In genomic region chr15:38691365-38691764, GRCh38 we compare ENCODE assay signal across 19 cellular contexts.
DNase-seq lines count a peak whose midpoint lies in the region; ATAC-seq and TF ChIP-seq lines count a peak whose summit lies in the region.
"Had no signal": no experiment of that assay in that cellular context is flagged by ENCODE, and none has a peak within 500 bp of the region (broad histone marks: within the 10 kb centered on the region; RNA-seq: fewer than 3 reads in every experiment).

No MANE protein-coding gene starts in this region.

- H3K27ac Mint-ChIP-seq in stimulated activated naive CD8-positive, alpha-beta T cell treated with anti-CD3 and anti-CD28 coated beads, Interleukin-15, Interleukin-2, amounts not matched to agents 100 ng/mL and 50 ng/mL, for 24 hours, result peak overlapping the region; percentile 53
- peak overlapping the region in 1 of 2 donors; percentile 53 for H3K27ac Mint-ChIP-seq in stimulated activated naive CD8-positive, alpha-beta T cell treated with anti-CD3 and anti-CD28 coated beads, Interleukin-15, amount 100 ng/mL, for 72 hours
- peak overlapping the region; percentile 94 for H3K27ac Mint-ChIP-seq in T-helper 17 cell
- H3K27ac Mint-ChIP-seq: activated B cell treated with CpG ODN at 0.5 μM for 24 hours; stimulated activated memory B cell treated with anti-CD40 and anti-IgM and Interleukin-4, amounts not matched to agents 10 μg/mL and 1 μg/mL and 100 μg/mL, for 72 hours had no signal

- H3K9ac ChIP-seq in SK-N-SH, result no peak overlapping the region
- H3K9ac ChIP-seq: BLaER1, GM23248 had no signal

- no peaks in the 10 kb centered on the region for H3K36me3 ChIP-seq in SK-N-SH (replicated peaks in 1 of 2; ENCODE audit: control insufficient read depth in 1 of 2, insufficient read depth in 2 of 2, low read length in 1 of 2)
- H3K36me3 ChIP-seq: BLaER1, cardiac muscle cell, lower lobe of right lung, suprapubic skin, upper lobe of right lung had no signal

- POLR2A ChIA-PET in SK-N-SH (lab: Yijun Ruan, JAX), result interaction anchor here (1.0 kb wide), 1 partner anchor 127 kb away, joined by 3 read pairs; no protein-coding TSS in a partner anchor

- H3K4me3 Mint-ChIP-seq in stimulated activated naive CD8-positive, alpha-beta T cell treated with anti-CD3 and anti-CD28 coated beads, Interleukin-15, Interleukin-2, amounts not matched to agents 100 ng/mL and 50 ng/mL, for 24 hours, result no peak overlapping the region
- H3K4me3 Mint-ChIP-seq in stimulated activated naive CD8-positive, alpha-beta T cell treated with anti-CD3 and anti-CD28 coated beads, Interleukin-15, amount 100 ng/mL, for 72 hours, result no peak overlapping the region
- no peak overlapping the region for H3K4me3 Mint-ChIP-seq in T-helper 17 cell
- H3K4me3 Mint-ChIP-seq: activated B cell treated with CpG ODN at 0.5 μM for 24 hours; stimulated activated memory B cell treated with anti-CD40 and anti-IgM and Interleukin-4, amounts not matched to agents 10 μg/mL and 1 μg/mL and 100 μg/mL, for 72 hours had no signal

- H3F3A ChIP-seq in SK-N-SH (replicated peaks; ENCODE audit: insufficient read depth), result no peaks in the 10 kb centered on the region

- H3K4me1 ChIP-seq in SK-N-SH (ENCODE audit: control insufficient read depth in 1 of 2, insufficient read depth in 2 of 2, low read depth in 1 of 2, low read length in 1 of 2), result peaks cover 0 to 28% of the 10 kb centered on the region in 2 experiments; a peak in 2 of 4 replicates
- H3K4me1 ChIP-seq: suprapubic skin, upper lobe of right lung had no signal

- TF ChIP-seq CTCF in SK-N-SH (IDR thresholded peaks at IDR 0.05), result no peak

- no peaks in the 10 kb centered on the region for H3K27me3 ChIP-seq in SK-N-SH (ENCODE audit: insufficient read depth)
- H3K27me3 ChIP-seq: BLaER1, cardiac muscle cell, hepatocyte, suprapubic skin, upper lobe of right lung had no signal

- no peaks in the 10 kb centered on the region for H4K20me1 ChIP-seq in SK-N-SH (ENCODE audit: insufficient read depth)
- H4K20me1 ChIP-seq: BLaER1 had no signal

- no peaks in the 10 kb centered on the region for H3K9me3 Mint-ChIP-seq in stimulated activated naive CD8-positive, alpha-beta T cell treated with anti-CD3 and anti-CD28 coated beads, Interleukin-15, Interleukin-2, amounts not matched to agents 100 ng/mL and 50 ng/mL, for 24 hours
- H3K9me3 Mint-ChIP-seq in stimulated activated naive CD8-positive, alpha-beta T cell treated with anti-CD3 and anti-CD28 coated beads, Interleukin-15, amount 100 ng/mL, for 72 hours, result no peaks in the 10 kb centered on the region
- H3K9me3 Mint-ChIP-seq: activated B cell treated with CpG ODN at 0.5 μM for 24 hours; activated naive CD4-positive, alpha-beta T cell treated with anti-CD3 and anti-CD28 coated beads, Interleukin-2, amount 50 U/mL, for 72 hours; naive thymus-derived CD8-positive, alpha-beta T cell; stimulated activated memory B cell treated with anti-CD40 and anti-IgM and Interleukin-4, amounts not matched to agents 10 μg/mL and 1 μg/mL and 100 μg/mL, for 72 hours had no signal

- TF ChIP-seq EP300 in SK-N-SH (IDR thresholded peaks at IDR 0.05; ENCODE audit: borderline replicate concordance in 1 of 2, low read depth in 1 of 2, low read length in 1 of 2), result no peak

- DNase-seq in stimulated activated naive CD8-positive, alpha-beta T cell treated with anti-CD3 and anti-CD28 coated beads, Interleukin-15, amount 100 ng/mL, for 72 hours, result no peak
- DNase-seq in T-helper 17 cell (no peak), epithelial cell of prostate (ENCODE audit: low read depth, low spot score) (no peak), SK-N-SH (no peak), DMS 273 treated with DMSO at 0.1 percent for 48 hours (lab: John Stamatoyannopoulos, UW) (no peak)
- no peak for DNase-seq in stimulated activated CD4-positive, alpha-beta T cell treated with anti-CD3 and anti-CD28 coated beads, Interleukin-4, amount 100 ng/mL, for 4 hours
- DNase-seq: NCI-H748 treated with DMSO at 0.1 percent for 48 hours, upper lobe of right lung had no signal

- CTCF ChIA-PET in SK-N-SH (lab: Yijun Ruan, JAX), result interaction anchor here (0.7 to 7.9 kb wide), 50 partner anchors 7 to 710 kb away, joined by 3 to 101 read pairs (median 4); partner anchors contain the start of genes FAM98B and RASGRP1

- H3K27me3 Mint-ChIP-seq in stimulated activated naive CD8-positive, alpha-beta T cell treated with anti-CD3 and anti-CD28 coated beads, Interleukin-15, Interleukin-2, amounts not matched to agents 100 ng/mL and 50 ng/mL, for 24 hours, result no peaks in the 10 kb centered on the region
- H3K27me3 Mint-ChIP-seq in stimulated activated naive CD8-positive, alpha-beta T cell treated with anti-CD3 and anti-CD28 coated beads, Interleukin-15, amount 100 ng/mL, for 72 hours, result no peaks in the 10 kb centered on the region
- no peaks in the 10 kb centered on the region for H3K27me3 Mint-ChIP-seq in T-helper 17 cell
- H3K27me3 Mint-ChIP-seq: activated B cell treated with CpG ODN at 0.5 μM for 24 hours; naive thymus-derived CD8-positive, alpha-beta T cell; stimulated activated memory B cell treated with anti-CD40 and anti-IgM and Interleukin-4, amounts not matched to agents 10 μg/mL and 1 μg/mL and 100 μg/mL, for 72 hours had no signal

- WGBS in SK-N-SH (ENCODE audit: low lambda C conversion rate), result 86% methylated on average over 2 of the region's 2 CpGs

- H2AFZ ChIP-seq in SK-N-SH (ENCODE audit: low read depth), result no peak overlapping the region
- H2AFZ ChIP-seq: GM23248, hepatocyte had no signal

- H3K9me2 ChIP-seq in SK-N-SH, result no peaks in the 10 kb centered on the region

- TF ChIP-seq RAD21 in SK-N-SH (IDR thresholded peaks at IDR 0.05; ENCODE audit: low read length), result no peak

- H3K27ac ChIP-seq in epithelial cell of prostate (peak overlapping the region; percentile 23), SK-N-SH (ENCODE audit: low read depth in 2 of 2, low read length in 1 of 2) (no peak overlapping the region)
- H3K27ac ChIP-seq: BLaER1, cardiac muscle cell, GM23248, hepatocyte, lower lobe of right lung, suprapubic skin, upper lobe of right lung had no signal

- H3K36me3 Mint-ChIP-seq in stimulated activated naive CD8-positive, alpha-beta T cell treated with anti-CD3 and anti-CD28 coated beads, Interleukin-15, Interleukin-2, amounts not matched to agents 100 ng/mL and 50 ng/mL, for 24 hours (ENCODE audit: low read depth), result no peaks in the 10 kb centered on the region
- no peaks in the 10 kb centered on the region for H3K36me3 Mint-ChIP-seq in T-helper 17 cell (ENCODE audit: low read depth)
- H3K36me3 Mint-ChIP-seq: activated naive CD4-positive, alpha-beta T cell treated with anti-CD3 and anti-CD28 coated beads, Interleukin-2, amount 50 U/mL, for 72 hours; naive thymus-derived CD8-positive, alpha-beta T cell; stimulated activated memory B cell treated with anti-CD40 and anti-IgM and Interleukin-4, amounts not matched to agents 10 μg/mL and 1 μg/mL and 100 μg/mL, for 72 hours had no signal

- ATAC-seq in stimulated activated naive CD8-positive, alpha-beta T cell treated with anti-CD3 and anti-CD28 coated beads, Interleukin-15, amount 100 ng/mL, for 72 hours, result no peak
- no peak for ATAC-seq in T-helper 17 cell

- no peak overlapping the region for H3K4me2 ChIP-seq in SK-N-SH
- H3K4me2 ChIP-seq: BLaER1, hepatocyte had no signal

- H3K79me2 ChIP-seq in SK-N-SH (ENCODE audit: insufficient read depth), result no peaks in the 10 kb centered on the region
- H3K79me2 ChIP-seq: hepatocyte had no signal

- H3K4me3 ChIP-seq in SK-N-SH (ENCODE audit: low read depth in 2 of 2, low read length in 1 of 2), result no peak overlapping the region
- H3K4me3 ChIP-seq: BLaER1, cardiac muscle cell, GM23248, hepatocyte, lower lobe of right lung, suprapubic skin, upper lobe of right lung had no signal

- no peaks in the 10 kb centered on the region for H3K9me3 ChIP-seq in T-helper 17 cell (ENCODE audit: control insufficient read depth, low read length, poor library complexity, severe bottlenecking)
- H3K9me3 ChIP-seq in SK-N-SH, result no peaks in the 10 kb centered on the region
- H3K9me3 ChIP-seq: BLaER1, lower lobe of right lung, suprapubic skin, upper lobe of right lung had no signal

- H3K4me1 Mint-ChIP-seq in stimulated activated naive CD8-positive, alpha-beta T cell treated with anti-CD3 and anti-CD28 coated beads, Interleukin-15, Interleukin-2, amounts not matched to agents 100 ng/mL and 50 ng/mL, for 24 hours (ENCODE audit: low read depth), result peaks cover 75% of the 10 kb centered on the region
- peaks cover 66% of the 10 kb centered on the region for H3K4me1 Mint-ChIP-seq in stimulated activated naive CD8-positive, alpha-beta T cell treated with anti-CD3 and anti-CD28 coated beads, Interleukin-15, amount 100 ng/mL, for 72 hours
- H3K4me1 Mint-ChIP-seq in T-helper 17 cell, result peaks cover 62% of the 10 kb centered on the region
- H3K4me1 Mint-ChIP-seq: stimulated activated memory B cell treated with anti-CD40 and anti-IgM and Interleukin-4, amounts not matched to agents 10 μg/mL and 1 μg/mL and 100 μg/mL, for 72 hours had no signal

TF ChIP-seq in SK-N-SH, 30 proteins besides CTCF, POLR2A, EP300 and RAD21 (continues in another document):
- TF ChIP-seq NFIC (IDR thresholded peaks at IDR 0.05; ENCODE audit: borderline replicate concordance), result no peak
- TF ChIP-seq USF1 (IDR thresholded peaks at IDR 0.05; ENCODE audit: borderline replicate concordance, low read depth), result no peak
- TF ChIP-seq POLR2AphosphoS5 (IDR thresholded peaks at IDR 0.05; ENCODE audit: low read depth, low read length), result no peak
- no peak for TF ChIP-seq GABPA (IDR thresholded peaks at IDR 0.05; ENCODE audit: low read depth)
- TF ChIP-seq TCF12 (IDR thresholded peaks at IDR 0.05), result no peak
- no peak for TF ChIP-seq MAX (IDR thresholded peaks at IDR 0.05; ENCODE audit: low read depth)
- TF ChIP-seq CHD2 (IDR thresholded peaks at IDR 0.05; ENCODE audit: low read length, partially characterized antibody), result no peak
